In the genomic region with DNA sequence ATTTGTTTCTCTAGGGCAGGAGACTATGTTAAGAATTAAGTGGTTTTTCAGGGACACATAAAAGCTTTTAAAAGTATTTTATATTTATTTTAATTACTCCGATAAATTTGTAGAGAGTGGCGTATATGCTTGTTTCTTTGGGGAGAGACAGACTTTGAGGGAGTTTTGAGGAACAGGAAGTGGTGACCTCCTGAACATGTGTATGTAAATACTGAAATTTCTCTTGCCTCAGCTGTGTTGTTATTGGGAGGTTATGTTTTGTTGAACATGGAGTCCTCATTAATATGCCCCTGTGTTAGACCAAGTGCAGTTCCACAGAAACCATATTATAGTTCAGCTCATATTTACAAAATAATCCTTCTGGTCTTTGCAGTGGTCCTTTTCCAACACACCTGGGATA, we compare ENCODE assay signal across 28 cellular contexts. TPM values are rescaled to one million over a fixed set of nuclear protein-coding genes. Genes with fewer than 3 reads are reported as not detected.
DNase-seq lines count a peak whose midpoint lies in the region; ATAC-seq and TF ChIP-seq lines count a peak whose summit lies in the region.
"Had no signal": no experiment of that assay in that cellular context is flagged by ENCODE, and none has a peak within 500 bp of the region (broad histone marks: within the 10 kb centered on the region; RNA-seq: fewer than 3 reads in every experiment).

No MANE protein-coding gene starts in this region.

- intact Hi-C loops in OCI-LY7 (cut with micrococcal nuclease; ENCODE audit: unreplicated experiment), result no loop called here

- H3K27me3 ChIP-seq in MG63, result no peaks in the 10 kb centered on the region
- H3K27me3 ChIP-seq: adrenal gland, BLaER1, brain microvascular endothelial cell, hepatocyte, pancreas had no signal

- H3K79me2 ChIP-seq in OCI-LY7 (ENCODE audit: insufficient read depth, low read depth, low read length), result no peaks in the 10 kb centered on the region
- H3K79me2 ChIP-seq: hepatocyte had no signal

- POLR2A ChIA-PET in OCI-LY7 (lab: Charles Lee), result interaction anchor here (0.6 to 2.4 kb wide), 3 partner anchors 9 to 872 kb away, joined by 3 to 7 read pairs (median 3); no protein-coding TSS in a partner anchor

- peaks cover 7% of the 10 kb centered on the region for H3K4me1 ChIP-seq in OCI-LY7 (ENCODE audit: insufficient read depth, low read length, poor library complexity, severe bottlenecking)
- H3K4me1 ChIP-seq: BLaER1, pancreas had no signal

- no peaks in the 10 kb centered on the region for H3K9me3 Mint-ChIP-seq in memory B cell
- no peaks in the 10 kb centered on the region for H3K9me3 Mint-ChIP-seq in activated naive CD8-positive, alpha-beta T cell treated with anti-CD3 and anti-CD28 coated beads, Interleukin-2, amount 50 U/mL, for 24 hours
- H3K9me3 Mint-ChIP-seq: activated T-cell treated with anti-CD3 and anti-CD28 coated beads, Interleukin-2, amount 50 U/mL, for 24 hours; nephron; stimulated activated naive CD8-positive, alpha-beta T cell treated with anti-CD3 and anti-CD28 coated beads, Interleukin-15, Interleukin-2, amounts not matched to agents 100 ng/mL and 50 ng/mL, for 24 hours had no signal

- H3K4me3 Mint-ChIP-seq in memory B cell, result peak overlapping the region; percentile 13
- no peak overlapping the region for H3K4me3 Mint-ChIP-seq in activated naive CD8-positive, alpha-beta T cell treated with anti-CD3 and anti-CD28 coated beads, Interleukin-2, amount 50 U/mL, for 24 hours
- H3K4me3 Mint-ChIP-seq: activated T-cell treated with anti-CD3 and anti-CD28 coated beads, Interleukin-2, amount 50 U/mL, for 24 hours; nephron; stimulated activated naive CD8-positive, alpha-beta T cell treated with anti-CD3 and anti-CD28 coated beads, Interleukin-15, Interleukin-2, amounts not matched to agents 100 ng/mL and 50 ng/mL, for 24 hours had no signal

- peaks cover 21% of the 10 kb centered on the region for H3K4me1 Mint-ChIP-seq in memory B cell
- peaks cover 2% of the 10 kb centered on the region for H3K4me1 Mint-ChIP-seq in activated naive CD8-positive, alpha-beta T cell treated with anti-CD3 and anti-CD28 coated beads, Interleukin-2, amount 50 U/mL, for 24 hours

- no peaks in the 10 kb centered on the region for H3K9me2 ChIP-seq in OCI-LY7 (ENCODE audit: insufficient read depth, low read length)

- TF ChIP-seq CTCF in OCI-LY7 (conservative IDR thresholded peaks at IDR 0.05; ENCODE audit: low read length), result no peak

- H4K20me1 ChIP-seq in OCI-LY7 (ENCODE audit: insufficient read depth, low read length), result no peaks in the 10 kb centered on the region
- H4K20me1 ChIP-seq: BLaER1 had no signal

- H3K4me3 ChIP-seq in OCI-LY7 (ENCODE audit: low read depth, low read length, poor library complexity, severe bottlenecking) (no peak overlapping the region), MG63 (no peak overlapping the region)
- H3K4me3 ChIP-seq: adrenal gland, BLaER1, hepatocyte, left ventricle myocardium inferior, pancreas had no signal

- peaks cover 39% of the 10 kb centered on the region for H3K36me3 Mint-ChIP-seq in memory B cell
- peaks cover 3% of the 10 kb centered on the region for H3K36me3 Mint-ChIP-seq in activated naive CD8-positive, alpha-beta T cell treated with anti-CD3 and anti-CD28 coated beads, Interleukin-2, amount 50 U/mL, for 24 hours (ENCODE audit: low read depth)

- H3K27ac Mint-ChIP-seq in memory B cell, result peak overlapping the region; percentile 61
- H3K27ac Mint-ChIP-seq in activated naive CD8-positive, alpha-beta T cell treated with anti-CD3 and anti-CD28 coated beads, Interleukin-2, amount 50 U/mL, for 24 hours, result no peak overlapping the region
- H3K27ac Mint-ChIP-seq: activated T-cell treated with anti-CD3 and anti-CD28 coated beads, Interleukin-2, amount 50 U/mL, for 24 hours; stimulated activated naive CD8-positive, alpha-beta T cell treated with anti-CD3 and anti-CD28 coated beads, Interleukin-15, Interleukin-2, amounts not matched to agents 100 ng/mL and 50 ng/mL, for 24 hours had no signal

- CTCF ChIA-PET in OCI-LY7 (lab: Charles Lee; ENCODE audit: unreplicated experiment), result no interaction called here

- H3K36me3 ChIP-seq in OCI-LY7 (ENCODE audit: insufficient read depth, low read length) (peaks cover 45% of the 10 kb centered on the region), MG63 (peaks cover 23% of the 10 kb centered on the region)

- BruUV-seq in OCI-LY7 (replicated peaks; lab: Mats Ljungman, UMichigan), result no TSS peak

- no peaks in the 10 kb centered on the region for H3K9me3 ChIP-seq in OCI-LY7 (ENCODE audit: low read length)
- H3K9me3 ChIP-seq in MG63, result no peaks in the 10 kb centered on the region
- H3K9me3 ChIP-seq: adrenal gland, BLaER1, left ventricle myocardium inferior, pancreas had no signal

- no peak overlapping the region for H3K4me2 ChIP-seq in OCI-LY7 (ENCODE audit: low read length)
- H3K4me2 ChIP-seq: BLaER1, hepatocyte had no signal

- peak; percentile 17 for DNase-seq in OCI-LY7 (ENCODE audit: low spot score)
- no peak for DNase-seq in memory B cell (ENCODE audit: low spot score in 2 of 2)
- no peak for DNase-seq in activated naive CD8-positive, alpha-beta T cell treated with anti-CD3 and anti-CD28 coated beads, Interleukin-2, amount 50 U/mL, for 24 hours
- no peak for DNase-seq in kidney tubule cell (ENCODE audit: low spot score)
- DNase-seq in MG63, result no peak
- DNase-seq: activated CD8-positive, alpha-beta memory T cell treated with anti-CD3 and anti-CD28 coated beads for 24 hours; activated T-cell treated with anti-CD3 and anti-CD28 coated beads, Interleukin-2, amount 50 U/mL, for 24 hours; adrenal gland; brain microvascular endothelial cell; DMS53; effector CD8-positive, alpha-beta T cell; foreskin melanocyte; GDM1; Karpas-422; left ventricle myocardium inferior; NCI-H2081; NCI-H226; pancreas; right cardiac atrium; stimulated activated CD4-positive, alpha-beta T cell treated with anti-CD3 and anti-CD28 coated beads, Interleukin-4, amount 100 ng/mL, for 4 hours had no signal

- no peaks in the 10 kb centered on the region for H3K27me3 Mint-ChIP-seq in memory B cell
- no peaks in the 10 kb centered on the region for H3K27me3 Mint-ChIP-seq in activated naive CD8-positive, alpha-beta T cell treated with anti-CD3 and anti-CD28 coated beads, Interleukin-2, amount 50 U/mL, for 24 hours
- H3K27me3 Mint-ChIP-seq: activated T-cell treated with anti-CD3 and anti-CD28 coated beads, Interleukin-2, amount 50 U/mL, for 24 hours; stimulated activated naive CD8-positive, alpha-beta T cell treated with anti-CD3 and anti-CD28 coated beads, Interleukin-15, Interleukin-2, amounts not matched to agents 100 ng/mL and 50 ng/mL, for 24 hours had no signal

- H2AFZ ChIP-seq in OCI-LY7 (ENCODE audit: low read length), result no peak overlapping the region
- H2AFZ ChIP-seq: hepatocyte had no signal

- H3K27ac ChIP-seq in OCI-LY7 (ENCODE audit: low read depth, low read length, poor library complexity, severe bottlenecking), result no peak overlapping the region
- H3K27ac ChIP-seq: adrenal gland, BLaER1, brain microvascular endothelial cell, hepatocyte, left ventricle myocardium inferior, pancreas had no signal

- ATAC-seq in GM18907 (IDR thresholded peaks at IDR 0.05; ENCODE audit: unreplicated experiment) (peak; percentile 64), HG03108 (IDR thresholded peaks at IDR 0.05; ENCODE audit: unreplicated experiment) (peak; percentile 65), memory B cell (ENCODE audit: low read depth) (peak; percentile 95), HG03442 (IDR thresholded peaks at IDR 0.05; ENCODE audit: unreplicated experiment) (no peak)
- no peak for ATAC-seq in activated naive CD8-positive, alpha-beta T cell treated with anti-CD3 and anti-CD28 coated beads, Interleukin-2, amount 50 U/mL, for 24 hours
- ATAC-seq: HCT116, pancreas, right cardiac atrium had no signal

RNA-seq across cellular contexts. Expression of a gene that starts 41.8 kb away (rescaled TPM):
- 0.44 and 0.92 TPM in 2 replicates for total RNA-seq in OCI-LY7 (2014; rRNA removed; shearing (Covaris generic))
- 0.65 and 1.1 TPM in 2 replicates for total RNA-seq in OCI-LY7 (2022)
- total RNA-seq in MG63 (2014; rRNA removed; shearing (Covaris generic); ENCODE audit: low replicate concordance), result not detected in 2 replicates

RNA-seq across cellular contexts. Expression of a gene that starts 42.9 kb away (rescaled TPM):
- 31.4 and 32.2 TPM in 2 replicates for total RNA-seq in OCI-LY7 (2014; rRNA removed; shearing (Covaris generic))
- total RNA-seq in OCI-LY7 (2022), result 43.9 and 54.3 TPM in 2 replicates
- 65.4 and 93.9 TPM in 2 replicates for total RNA-seq in MG63 (2014; rRNA removed; shearing (Covaris generic); ENCODE audit: low replicate concordance)

Comparison
In these comparisons a context has a peak if more than half of its experiments do, and no peak if none do; other contexts are left out.
1. ATAC-seq: peak in GM18907 (single experiment), HG03108 (single experiment) and memory B cell (single experiment); none in activated naive CD8-positive, alpha-beta T cell treated with anti-CD3 and anti-CD28 coated beads, Interleukin-2, amount 50 U/mL, for 24 hours (single experiment) and HG03442 (single experiment).